In genomic region chr16:19515765-19516164, GRCh38 we compare ENCODE assay signal across 20 cellular contexts.
"Had no signal": no experiment of that assay in that cellular context is flagged by ENCODE, and none has a peak within 500 bp of the region (broad histone marks: within the 10 kb centered on the region; RNA-seq: fewer than 3 reads in every experiment).

No MANE protein-coding gene starts in this region.

- H3K4me3 ChIP-seq: body of pancreas, dorsolateral prefrontal cortex, esophagus muscularis mucosa, left ventricle myocardium inferior, pancreas, tibial artery had no signal

- H3K4me3 Mint-ChIP-seq: activated CD8-positive, alpha-beta memory T cell treated with anti-CD3 and anti-CD28 coated beads, Interleukin-2, amount 10 ng/mL, durations not matched to agents 7 days and 5 days; activated naive CD4-positive, alpha-beta T cell treated with anti-CD3 and anti-CD28 coated beads, Interleukin-2, amount 50 U/mL, for 24 hours; activated T-cell treated with anti-CD3 and anti-CD28 coated beads, Interleukin-2, amount 50 U/mL, for 24 hours; memory B cell; neural crest cell; T-helper 1 cell treated with Interleukin-12 subunit alpha and Interleukin-12 subunit beta and Interleukin-4 antibody, amounts not matched to agents 30 μg/mL and 1 μg/mL, for 36 hours had no signal

- DNase-seq: activated CD4-positive, alpha-beta T cell treated with anti-CD3 and anti-CD28 coated beads, Interleukin-2, amount 50 U/mL, for 48 hours; activated CD8-positive, alpha-beta memory T cell treated with anti-CD3 and anti-CD28 coated beads, Interleukin-2, amount 10 ng/mL, durations not matched to agents 7 days and 5 days; activated effector memory CD4-positive, alpha-beta T cell treated with Interleukin-2 at 50 U/mL for 16 hours; activated T-cell treated with anti-CD3 and anti-CD28 coated beads, Interleukin-2, amount 50 U/mL, for 24 hours; amniotic stem cell; body of pancreas; cerebellar nuclear complex; dorsolateral prefrontal cortex; foreskin fibroblast; glutamatergic neuron; left ventricle myocardium inferior; pancreas; tibial artery had no signal

- H3K27me3 ChIP-seq: body of pancreas, dorsolateral prefrontal cortex, esophagus muscularis mucosa, pancreas, tibial artery had no signal

- H3K9me3 Mint-ChIP-seq: activated naive CD4-positive, alpha-beta T cell treated with anti-CD3 and anti-CD28 coated beads, Interleukin-2, amount 50 U/mL, for 24 hours; activated T-cell treated with anti-CD3 and anti-CD28 coated beads, Interleukin-2, amount 50 U/mL, for 24 hours; memory B cell; T-helper 1 cell treated with Interleukin-12 subunit alpha and Interleukin-12 subunit beta and Interleukin-4 antibody, amounts not matched to agents 30 μg/mL and 1 μg/mL, for 36 hours had no signal

- H3K27ac Mint-ChIP-seq: activated CD8-positive, alpha-beta memory T cell treated with anti-CD3 and anti-CD28 coated beads, Interleukin-2, amount 10 ng/mL, durations not matched to agents 7 days and 5 days; activated naive CD4-positive, alpha-beta T cell treated with anti-CD3 and anti-CD28 coated beads, Interleukin-2, amount 50 U/mL, for 24 hours; activated T-cell treated with anti-CD3 and anti-CD28 coated beads, Interleukin-2, amount 50 U/mL, for 24 hours; memory B cell; T-helper 1 cell treated with Interleukin-12 subunit alpha and Interleukin-12 subunit beta and Interleukin-4 antibody, amounts not matched to agents 30 μg/mL and 1 μg/mL, for 36 hours had no signal

- H3K27ac ChIP-seq: body of pancreas, esophagus muscularis mucosa, left ventricle myocardium inferior, pancreas, tibial artery had no signal

- FAIRE-seq: pancreas, TTC549 had no signal

- ATAC-seq: activated CD4-positive, CD25-positive, alpha-beta regulatory T cell treated with anti-CD3 and anti-CD28 coated beads, Interleukin-2, amount 50 U/mL, for 24 hours; activated CD8-positive, alpha-beta memory T cell treated with anti-CD3 and anti-CD28 coated beads, Interleukin-2, amount 10 ng/mL, durations not matched to agents 7 days and 5 days; body of pancreas; pancreas had no signal

- H3K9me3 ChIP-seq: body of pancreas, esophagus muscularis mucosa, left ventricle myocardium inferior, pancreas, tibial artery had no signal
